ENCODE assay signal across 16 cellular contexts in the genomic region with DNA sequence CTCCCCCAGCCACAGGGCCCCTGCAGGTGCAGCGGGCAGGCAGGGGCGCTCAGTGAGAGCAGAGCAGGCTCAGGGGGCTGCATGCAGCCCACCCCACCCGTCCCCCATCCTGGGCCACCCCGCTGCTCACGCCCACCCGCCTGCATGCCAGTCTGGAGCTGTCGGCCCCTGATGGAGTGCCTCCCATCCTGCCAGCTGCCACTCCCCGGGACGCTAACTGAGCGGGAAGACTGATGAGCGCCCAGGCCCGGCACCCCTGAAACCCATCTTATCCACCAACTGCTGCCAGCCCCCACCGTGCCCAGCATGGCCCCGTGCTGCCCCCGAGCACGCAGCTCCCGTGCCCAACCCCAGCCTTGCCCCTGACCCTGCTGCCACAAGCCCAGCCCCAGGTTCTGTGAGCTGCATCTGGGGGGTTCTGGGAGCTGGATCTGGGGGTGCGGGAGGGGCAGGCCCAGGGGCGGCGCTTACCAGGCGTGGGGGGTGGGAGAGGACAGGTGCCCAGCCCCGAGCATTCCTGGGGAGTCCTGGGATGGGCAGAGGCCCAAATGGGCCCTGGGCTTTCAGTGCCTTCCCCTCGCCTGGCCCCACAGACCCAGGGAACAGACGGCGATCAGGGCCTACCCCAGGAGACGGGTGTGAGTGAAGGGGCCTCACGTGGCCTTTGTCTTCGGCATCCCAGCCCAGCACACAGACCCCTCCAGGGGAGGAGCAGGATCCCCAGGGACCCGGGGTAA.
"Had no signal": no experiment of that assay in that cellular context is flagged by ENCODE, and none has a peak within 500 bp of the region (broad histone marks: within the 10 kb centered on the region; RNA-seq: fewer than 3 reads in every experiment).

No MANE protein-coding gene starts in this region.

- H3K9me3 ChIP-seq: colonic mucosa, heart right ventricle, pancreas, sigmoid colon had no signal

- H3K27ac ChIP-seq: colonic mucosa, heart right ventricle, pancreas, sigmoid colon, skin epidermis had no signal

- H3K36me3 ChIP-seq: colonic mucosa, pancreas had no signal

- FAIRE-seq: islet of Langerhans, pancreas, urothelium cell line had no signal

- DNase-seq: colonic mucosa; dermis blood vessel endothelial cell; foreskin melanocyte; heart right ventricle; hypothalamus; mammary epithelial cell; naive thymus-derived CD4-positive, alpha-beta T cell; nephron progenitor cell; sigmoid colon; stimulated activated CD4-positive, alpha-beta T cell treated with anti-CD3 and anti-CD28 coated beads, Interleukin-12 subunit alpha, Interleukin-12 subunit beta, amount 100 ng/mL, for 4 hours; stimulated activated naive CD4-positive, alpha-beta T cell treated with Interleukin-2 at 50 U/mL for 16 hours; trophoblast cell had no signal

- H3K4me1 ChIP-seq: colonic mucosa, pancreas had no signal

- H3K27me3 ChIP-seq: colonic mucosa, heart right ventricle, pancreas, sigmoid colon had no signal

- H3K4me3 ChIP-seq: colonic mucosa, heart right ventricle, pancreas, sigmoid colon, skin epidermis had no signal
